8 cellular contexts compared by ENCODE assay signal in genomic region chr17:82648165-82648668, GRCh38. TPM values are rescaled to one million over a fixed set of nuclear protein-coding genes. Genes with fewer than 3 reads are reported as not detected.
A peak's percentile ranks its signal among the peaks of the same experiment; 100 is the strongest.
DNase-seq lines count a peak whose midpoint lies in the region; ATAC-seq, FAIRE-seq and TF ChIP-seq lines count a peak whose summit lies in the region.

Gene WDR45B, minus strand, starts transcription at chr17:82648444. Its CDS starts 104 bp downstream, at chr17:82648340.

- H3K4me1 ChIP-seq in A673 (ENCODE audit: insufficient read depth, low read length, poor library complexity, severe bottlenecking) (peaks cover 5% of the 10 kb centered on the region), smooth muscle cell (ENCODE audit: low read depth) (peaks cover 5% of the 10 kb centered on the region)

- H4K20me1 ChIP-seq in smooth muscle cell (ENCODE audit: low read depth): peaks cover 47% of the 10 kb centered on the region

- H3K9me3 Mint-ChIP-seq in WTC11: no peaks in the 10 kb centered on the region

- H3K27ac ChIP-seq in A673 (ENCODE audit: low read depth, low read length, poor library complexity, severe bottlenecking) (peak within 1 kb of the TSS; percentile 98), smooth muscle cell (ENCODE audit: low read depth) (peak within 1 kb of the TSS; percentile 92)

- intact Hi-C loops in A673 (cut with micrococcal nuclease; ENCODE audit: unreplicated experiment): loop anchor here (10.0 kb wide), 1 partner anchor 117 kb away; no protein-coding TSS in a partner anchor

- peaks cover 11% of the 10 kb centered on the region for H3K36me3 Mint-ChIP-seq in WTC11

- peak within 1 kb of the TSS; percentile 36; the same call in 1 of the 2 replicates for H3K27ac Mint-ChIP-seq in WTC11

- POLR2A ChIA-PET in A673 (lab: Charles Lee; ENCODE audit: low non-redundant PET): interaction anchor here (0.7 kb wide), 1 partner anchor 16 kb away, joined by 5 read pairs; no protein-coding TSS in a partner anchor
- POLR2A ChIA-PET in WTC11 (lab: Charles Lee): interaction anchor here (0.6 kb wide), 1 partner anchor 38 kb away, joined by 3 read pairs; no protein-coding TSS in a partner anchor

- no peaks in the 10 kb centered on the region for H3K27me3 ChIP-seq in A673 (replicated peaks; ENCODE audit: insufficient read depth, low read depth, low read length, poor library complexity)
- H3K27me3 ChIP-seq in bronchial epithelial cell (ENCODE audit: control insufficient read depth, insufficient read depth, low read length): no peaks in the 10 kb centered on the region
- no peaks in the 10 kb centered on the region for H3K27me3 ChIP-seq in smooth muscle cell (ENCODE audit: low read depth)

- H3K4me3 ChIP-seq in A673 (ENCODE audit: low read depth, low read length, poor library complexity, severe bottlenecking) (peak within 1 kb of the TSS; percentile 100), bronchial epithelial cell (ENCODE audit: low read depth, low read length) (peak within 1 kb of the TSS; percentile 95), smooth muscle cell (peak within 1 kb of the TSS; percentile 82)

- no peaks in the 10 kb centered on the region for H3F3A ChIP-seq in smooth muscle cell (ENCODE audit: low read depth)

- WGBS in smooth muscle cell (ENCODE audit: low lambda C conversion rate): 0% methylated on average over 26 of the region's 67 CpGs

- peak; percentile 84 for ATAC-seq in GM18907 (IDR thresholded peaks at IDR 0.05; ENCODE audit: unreplicated experiment)
- peak; percentile 82 for ATAC-seq in HG03139 (IDR thresholded peaks at IDR 0.05; ENCODE audit: unreplicated experiment)
- peak; percentile 86 for ATAC-seq in WTC11

- H3K36me3 ChIP-seq in A673 (ENCODE audit: insufficient read depth, low read length, poor library complexity, severe bottlenecking) (peaks cover 13% of the 10 kb centered on the region), bronchial epithelial cell (ENCODE audit: control insufficient read depth, insufficient read depth, low read length) (peaks cover 3% of the 10 kb centered on the region), smooth muscle cell (ENCODE audit: low read depth) (no peaks in the 10 kb centered on the region)

- H3K9ac ChIP-seq in smooth muscle cell (ENCODE audit: low read depth): peak within 1 kb of the TSS; percentile 97

- CTCF ChIA-PET in A673 (lab: Charles Lee) (no interaction called here), WTC11 (lab: Charles Lee) (interaction anchor here (1.0 kb wide), 1 partner anchor 68 kb away, joined by 4 read pairs; the partner anchor contains the start of gene FN3KRP)

- H3K79me2 ChIP-seq in smooth muscle cell (ENCODE audit: low read depth): peaks cover 48% of the 10 kb centered on the region

- BruUV-seq in A673 (replicated peaks; lab: Mats Ljungman, UMichigan): no TSS peak

- peak within 1 kb of the TSS; percentile 83 for H3K4me3 Mint-ChIP-seq in WTC11

- FAIRE-seq in bronchial epithelial cell (lab: Jason Lieb, UNC): no peak

- DNase-seq in A673 (ENCODE audit: low spot score) (peak; percentile 98), NCI-H2227 treated with DMSO at 0.1 percent for 48 hours (lab: John Stamatoyannopoulos, UW) (peak; percentile 72), WTC11 (ENCODE audit: low spot score) (peak; percentile 86), bronchial epithelial cell (ENCODE audit: low read depth) (peak; percentile 77), iPS-NIHi7 (ENCODE audit: extremely low spot score) (peak; percentile 99), smooth muscle cell (lab: John Stamatoyannopoulos, UW; ENCODE audit: unreplicated experiment) (peak; percentile 75)

- H3K9me3 ChIP-seq in A673 (ENCODE audit: low read depth, low read length, poor library complexity, severe bottlenecking) (no peaks in the 10 kb centered on the region), smooth muscle cell (replicated peaks; ENCODE audit: low read depth) (no peaks in the 10 kb centered on the region)

- H3K4me2 ChIP-seq in smooth muscle cell: peak within 1 kb of the TSS; percentile 99

- peaks cover 17% of the 10 kb centered on the region for H3K4me1 Mint-ChIP-seq in WTC11

- no peak within 1 kb of the TSS for H2AFZ ChIP-seq in smooth muscle cell (ENCODE audit: low read depth)

- no peak for TF ChIP-seq CTCF in A673 (conservative IDR thresholded peaks at IDR 0.05; ENCODE audit: low read depth, low read length)
- no peak for TF ChIP-seq CTCF in WTC11 (IDR thresholded peaks at IDR 0.05)
- TF ChIP-seq CTCF in bronchial epithelial cell (IDR thresholded peaks at IDR 0.05; ENCODE audit: insufficient read depth, low read length, severe bottlenecking): no peak
- TF ChIP-seq CTCF in smooth muscle cell (IDR thresholded peaks at IDR 0.05; ENCODE audit: borderline replicate concordance, insufficient read depth, poor library complexity, severe bottlenecking): no peak

- peaks cover 8% of the 10 kb centered on the region for H3K27me3 Mint-ChIP-seq in WTC11 (ENCODE audit: low read depth)

TF ChIP-seq in WTC11, 78 proteins besides CTCF, POLR2A, EP300 and RAD21 (continues in another document):
- TF ChIP-seq ATF1 (CRISPR knock-in tag; IDR thresholded peaks at IDR 0.05): 0 out of 2 replicates have a peak, but pooled peaks have one; percentile 56
- no peak for TF ChIP-seq TEAD4 (CRISPR knock-in tag; IDR thresholded peaks at IDR 0.05)
- TF ChIP-seq FOXP4 (CRISPR knock-in tag; IDR thresholded peaks at IDR 0.05): peak; percentile 92
- TF ChIP-seq CBFB (CRISPR knock-in tag; IDR thresholded peaks at IDR 0.05; ENCODE audit: low read depth): peak; percentile 58; the same call in 1 of the 2 replicates
- TF ChIP-seq ZNF416 (CRISPR knock-in tag; IDR thresholded peaks at IDR 0.05): 0 out of 2 replicates have a peak, but pooled peaks have one; percentile 19
- TF ChIP-seq KAT7 (CRISPR knock-in tag; IDR thresholded peaks at IDR 0.05; ENCODE audit: borderline replicate concordance): 0 out of 2 replicates have a peak, but pooled peaks have one; percentile 78
- TF ChIP-seq E2F5 (CRISPR knock-in tag; IDR thresholded peaks at IDR 0.05): peak; percentile 58; the same call in 1 of the 2 replicates
- TF ChIP-seq HMGXB4 (CRISPR knock-in tag; IDR thresholded peaks at IDR 0.05): peak; percentile 83
- no peak for TF ChIP-seq ZNF121 (CRISPR knock-in tag; IDR thresholded peaks at IDR 0.05)
- 0 out of 2 replicates have a peak, but pooled peaks have one; percentile 49 for TF ChIP-seq USF1 (CRISPR knock-in tag; IDR thresholded peaks at IDR 0.05)
- TF ChIP-seq MYBL2 (CRISPR knock-in tag; IDR thresholded peaks at IDR 0.05): no peak

RNA-seq across cellular contexts. Expression of gene WDR45B, which starts in this region (rescaled TPM):
- total RNA-seq in A673 (2021) (69.9 and 73.0 TPM in 2 replicates), WTC11 (2021) (87.1 to 96.5 TPM (median 89.1 TPM) in 3 replicates), bronchial epithelial cell (90.8 and 94.7 TPM in 2 replicates), smooth muscle cell (76.7 and 94.6 TPM in 2 replicates)
- polyA plus RNA-seq in smooth muscle cell: 73.0 and 80.5 TPM in 2 replicates

Comparison
In these comparisons a context has a peak if more than half of its experiments do, and no peak if none do; other contexts are left out.
1. Peak in every context shown above with its lines: DNase-seq, ATAC-seq, H3K4me3 ChIP-seq and H3K27ac ChIP-seq.